Comparison of ENCODE assay signal across 1 cellular context in the genomic region with DNA sequence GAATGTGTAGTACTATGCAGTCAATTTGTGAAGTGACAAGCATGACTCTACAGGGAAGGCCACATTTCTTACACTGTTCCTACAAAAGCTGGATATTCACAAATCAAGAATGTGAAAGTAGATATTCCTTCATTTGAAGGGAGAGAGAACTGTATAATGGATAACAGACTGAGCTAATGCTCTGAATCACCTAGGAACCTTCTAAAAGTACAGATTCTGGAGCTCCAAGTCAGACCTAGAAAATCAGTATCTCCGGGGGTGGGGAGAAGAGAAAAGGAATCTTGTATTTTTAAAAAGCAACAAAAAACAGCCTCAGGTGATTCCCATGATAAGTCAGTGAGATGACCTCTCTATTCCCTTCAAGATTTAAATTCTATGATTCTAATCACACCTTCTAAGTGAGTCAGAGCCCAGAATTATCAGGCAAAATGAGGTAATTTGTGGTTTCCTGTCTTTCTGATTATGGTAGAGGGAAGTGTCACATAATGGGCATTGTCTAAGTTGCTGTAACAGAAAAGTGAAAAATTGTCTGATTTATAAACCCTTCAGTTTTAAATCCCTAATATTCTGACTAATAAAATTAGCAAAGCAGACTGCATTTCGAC.
A peak's percentile ranks its signal among the peaks of the same experiment; 100 is the strongest.
TF ChIP-seq lines count a peak whose summit lies in the region.

No MANE protein-coding gene starts in this region.

TF ChIP-seq in GM12878, 131 proteins besides CTCF, POLR2A, EP300 and RAD21 (continued from another document):
- TF ChIP-seq YY1 (IDR thresholded peaks at IDR 0.05; ENCODE audit: low read depth, low read length) (no peak), TAF1 (IDR thresholded peaks at IDR 0.05; ENCODE audit: borderline replicate concordance, low read depth, low read length) (no peak), RUNX3 (IDR thresholded peaks at IDR 0.05; ENCODE audit: low read length) (peak; percentile 92), MEF2A (IDR thresholded peaks at IDR 0.05; ENCODE audit: insufficient read depth, low read depth, low read length) (peak; percentile 54; the same call in 1 of the 2 replicates), ETV6 (conservative IDR thresholded peaks at IDR 0.05 in 1 of 2, IDR thresholded peaks at IDR 0.05 in 1 of 2; ENCODE audit: borderline replicate concordance in 1 of 2, low read depth in 1 of 2) (0 out of 4 replicates have a peak, but pooled peaks of 1 of the 2 experiments have one; percentile 41), NR2F1 (conservative IDR thresholded peaks at IDR 0.05) (0 out of 2 replicates have a peak, but pooled peaks have one; percentile 30), BMI1 (IDR thresholded peaks at IDR 0.05; ENCODE audit: borderline replicate concordance) (no peak), MTA2 (IDR thresholded peaks at IDR 0.05; ENCODE audit: low read depth) (0 out of 2 replicates have a peak, but pooled peaks have one; percentile 29), CREM (IDR thresholded peaks at IDR 0.05; ENCODE audit: low read depth) (peak; percentile 62; the same call in 1 of the 2 replicates), NFIC (IDR thresholded peaks at IDR 0.05; ENCODE audit: low read depth, low read length) (peak; percentile 72; the same call in 1 of the 2 replicates), FOXM1 (IDR thresholded peaks at IDR 0.05; ENCODE audit: low read depth, low read length) (peak; percentile 49; the same call in 1 of the 2 replicates), JUNB (IDR thresholded peaks at IDR 0.05) (peak; percentile 82), IKZF2 (IDR thresholded peaks at IDR 0.05) (0 out of 4 replicates have a peak, but pooled peaks of 1 of the 2 experiments have one; percentile 18), CREB1 (IDR thresholded peaks at IDR 0.05; ENCODE audit: low read depth) (peak; percentile 36; the same call in 1 of the 2 replicates)
